Comparison of ENCODE assay signal across 25 cellular contexts in genomic region chr3:52440671-52441070, GRCh38. TPM values are rescaled to one million over a fixed set of nuclear protein-coding genes. Genes with fewer than 3 reads are reported as not detected.
"Had no signal": no experiment of that assay in that cellular context is flagged by ENCODE, and none has a peak within 500 bp of the region (broad histone marks: within the 10 kb centered on the region; RNA-seq: fewer than 3 reads in every experiment).

No MANE protein-coding gene starts in this region.

- H3K4me1 Mint-ChIP-seq: activated CD4-positive, alpha-beta T cell treated with anti-CD3 and anti-CD28 coated beads for 36 hours; brain had no signal

- H3K4me3 ChIP-seq: mucosa of descending colon, right atrium auricular region, tibial artery had no signal

- H3K27me3 Mint-ChIP-seq: activated CD4-positive, alpha-beta T cell treated with anti-CD3 and anti-CD28 coated beads for 36 hours; brain; progenitor cell of endocrine pancreas; stimulated activated naive CD8-positive, alpha-beta T cell treated with anti-CD3 and anti-CD28 coated beads, Interleukin-15, Interleukin-2, amounts not matched to agents 100 ng/mL and 50 ng/mL, for 24 hours had no signal

- H3K36me3 ChIP-seq: right atrium auricular region, tibial artery had no signal

- H3K4me3 Mint-ChIP-seq: activated CD4-positive, alpha-beta T cell treated with anti-CD3 and anti-CD28 coated beads for 36 hours; activated naive CD4-positive, alpha-beta T cell treated with anti-CD3 and anti-CD28 coated beads for 36 hours; activated T-cell treated with anti-CD3 and anti-CD28 coated beads, Interleukin-2, amount 50 U/mL, for 4 hours; brain; immature natural killer cell; stimulated activated naive CD8-positive, alpha-beta T cell treated with anti-CD3 and anti-CD28 coated beads, Interleukin-15, Interleukin-2, amounts not matched to agents 100 ng/mL and 50 ng/mL, for 24 hours had no signal

- H3K9me3 ChIP-seq: mucosa of descending colon, right atrium auricular region, tibial artery had no signal

- H3K9me3 Mint-ChIP-seq: activated naive CD4-positive, alpha-beta T cell treated with anti-CD3 and anti-CD28 coated beads for 36 hours; activated T-cell treated with anti-CD3 and anti-CD28 coated beads, Interleukin-2, amount 50 U/mL, for 4 hours; brain; immature natural killer cell; naive B cell; stimulated activated naive CD8-positive, alpha-beta T cell treated with anti-CD3 and anti-CD28 coated beads, Interleukin-15, Interleukin-2, amounts not matched to agents 100 ng/mL and 50 ng/mL, for 24 hours had no signal

- H3K27me3 ChIP-seq: right atrium auricular region, tibial artery had no signal

- H3K27ac ChIP-seq: right atrium auricular region, tibial artery had no signal

- DNase-seq: activated CD4-positive, alpha-beta T cell treated with anti-CD3 and anti-CD28 coated beads for 36 hours; activated CD4-positive, alpha-beta T cell treated with anti-CD3 and anti-CD28 coated beads, Interleukin-2, amount 50 U/mL, for 4 hours; activated CD8-positive, alpha-beta memory T cell treated with anti-CD3 and anti-CD28 coated beads for 24 hours; activated CD8-positive, alpha-beta memory T cell treated with anti-CD3 and anti-CD28 coated beads, Interleukin-2, amount 50 U/mL, for 4 hours; activated naive CD4-positive, alpha-beta T cell treated with anti-CD3 and anti-CD28 coated beads for 36 hours; activated T-cell treated with anti-CD3 and anti-CD28 coated beads, Interleukin-2, amount 50 U/mL, for 4 hours; caudate nucleus; dermis blood vessel endothelial cell; effector CD8-positive, alpha-beta T cell; foreskin melanocyte; immature natural killer cell; mesendoderm; mucosa of descending colon; naive B cell; stimulated activated CD4-positive, alpha-beta T cell treated with anti-CD3 and anti-CD28 coated beads, Interleukin-12 subunit alpha, Interleukin-12 subunit beta, amount 100 ng/mL, for 4 hours; stimulated activated CD4-positive, alpha-beta T cell treated with anti-CD3 and anti-CD28 coated beads, Interleukin-4, amount 100 ng/mL, for 4 hours; T-helper 1 cell had no signal

- H3K36me3 Mint-ChIP-seq: brain, immature natural killer cell, naive B cell had no signal

- H3K27ac Mint-ChIP-seq: activated CD4-positive, alpha-beta T cell treated with anti-CD3 and anti-CD28 coated beads for 36 hours; activated naive CD4-positive, alpha-beta T cell treated with anti-CD3 and anti-CD28 coated beads for 36 hours; brain; immature natural killer cell; progenitor cell of endocrine pancreas; stimulated activated naive CD8-positive, alpha-beta T cell treated with anti-CD3 and anti-CD28 coated beads, Interleukin-15, Interleukin-2, amounts not matched to agents 100 ng/mL and 50 ng/mL, for 24 hours had no signal

- FAIRE-seq: TTC549, urothelium cell line had no signal

RNA-seq across cellular contexts. Expression of gene SEMA3G, which starts 4.2 kb away (rescaled TPM):
- total RNA-seq: activated CD4-positive, alpha-beta T cell treated with anti-CD3 and anti-CD28 coated beads for 36 hours; activated naive CD4-positive, alpha-beta T cell treated with anti-CD3 and anti-CD28 coated beads for 36 hours had no signal
- polyA plus RNA-seq: immature natural killer cell, neural cell had no signal

RNA-seq across cellular contexts. Expression of gene TNNC1, which starts 13.2 kb away (rescaled TPM):
- total RNA-seq: dermis blood vessel endothelial cell had no signal
- polyA plus RNA-seq: immature natural killer cell had no signal
